Comparison of ENCODE assay signal across 9 cellular contexts in the genomic region with DNA sequence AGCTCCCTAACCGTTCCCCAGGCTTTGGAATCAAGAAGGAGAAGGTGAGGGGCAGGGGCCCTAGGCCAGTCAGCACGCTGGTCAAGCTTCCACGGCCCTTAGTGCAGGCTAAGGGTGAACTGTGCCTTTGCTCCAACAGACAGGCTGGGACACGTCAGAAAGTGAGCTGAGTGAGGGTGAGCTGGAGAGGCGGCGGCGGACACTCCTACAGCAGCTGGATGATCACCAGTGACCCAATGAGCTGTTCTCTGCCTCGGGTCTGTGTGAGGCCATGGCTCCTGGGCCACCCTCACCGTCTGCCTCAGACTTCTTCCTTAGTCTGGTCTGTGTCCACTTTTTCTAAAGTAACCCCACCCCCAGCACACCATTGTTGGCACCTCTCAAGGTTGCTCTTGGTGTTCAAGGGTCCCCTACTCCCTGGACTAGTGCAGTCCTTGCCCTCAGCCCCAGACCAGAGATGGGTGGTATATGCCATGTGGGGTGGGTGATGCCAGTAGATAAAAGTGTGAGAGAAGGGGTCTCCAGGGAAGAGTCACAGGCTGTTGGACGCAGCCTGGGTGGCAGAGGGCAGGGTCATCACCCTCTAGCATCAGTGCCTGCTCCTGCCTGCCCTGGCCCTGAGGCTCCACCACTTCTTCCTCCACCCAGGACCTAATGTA. TPM values are rescaled to one million over a fixed set of nuclear protein-coding genes. Genes with fewer than 3 reads are reported as not detected.
DNase-seq lines count a peak whose midpoint lies in the region; ATAC-seq and TF ChIP-seq lines count a peak whose summit lies in the region.
"Had no signal": no experiment of that assay in that cellular context is flagged by ENCODE, and none has a peak within 500 bp of the region (broad histone marks: within the 10 kb centered on the region; RNA-seq: fewer than 3 reads in every experiment).

No MANE protein-coding gene starts in this region.

- H2AFZ ChIP-seq in mammary epithelial cell (ENCODE audit: low read depth, low read length) = peak overlapping the region; percentile 58

- no peak overlapping the region for H3K9ac ChIP-seq in mammary epithelial cell (ENCODE audit: insufficient read depth, low read length)

- H4K20me1 ChIP-seq in mammary epithelial cell (ENCODE audit: insufficient read depth, low read length) = no peaks in the 10 kb centered on the region

- H3K4me1 Mint-ChIP-seq in mesothelial cell of epicardium = peaks cover 16% of the 10 kb centered on the region

- H3K27me3 ChIP-seq in mammary epithelial cell (ENCODE audit: insufficient read depth, low read length) = no peaks in the 10 kb centered on the region
- H3K27me3 ChIP-seq: BE2C had no signal

- CTCF ChIA-PET in mammary epithelial cell (lab: Charles Lee; ENCODE audit: low non-redundant PET) = interaction anchor here (0.5 to 0.9 kb wide), 5 partner anchors 19 to 347 kb away, joined by 3 to 7 read pairs (median 5); a partner anchor contains a TSS

- in situ Hi-C loops in mammary epithelial cell (cut with MboI; ENCODE audit: low sequenced_read_pairs in 2 of 2) = loop anchor here (5.0 kb wide), 1 partner anchor 63 kb away; a partner anchor contains a TSS

- WGBS in mammary epithelial cell (ENCODE audit: low coverage, missing lambda C conversion rate) = 15% methylated on average over 10 of the region's 10 CpGs

- peak overlapping the region; percentile 37 for H3K27ac Mint-ChIP-seq in mesothelial cell of epicardium

- ATAC-seq in Right ventricle myocardium inferior (peak; percentile 7), GM19328 (IDR thresholded peaks at IDR 0.05; ENCODE audit: unreplicated experiment) (no peak), HG03432 (IDR thresholded peaks at IDR 0.05; ENCODE audit: unreplicated experiment) (no peak)

- H3K4me2 ChIP-seq in mammary epithelial cell (ENCODE audit: insufficient read depth, low read depth, low read length) = peak overlapping the region; percentile 19

- BruUV-seq in mammary epithelial cell (replicated peaks; lab: Mats Ljungman, UMichigan) = TSS peak; percentile 61

- TF ChIP-seq CTCF in mammary epithelial cell (conservative IDR thresholded peaks at IDR 0.05 in 1 of 2, IDR thresholded peaks at IDR 0.05 in 1 of 2; ENCODE audit: extremely low read depth in 1 of 2, insufficient read depth in 1 of 2, low read depth in 1 of 2, low read length in 2 of 2) (no peak), mesothelial cell of epicardium (IDR thresholded peaks at IDR 0.05; ENCODE audit: unreplicated experiment) (no peak)

- H3K9me3 Mint-ChIP-seq in mesothelial cell of epicardium = no peaks in the 10 kb centered on the region

- no peak overlapping the region for H3K4me3 ChIP-seq in mammary epithelial cell (replicated peaks in 1 of 3; ENCODE audit: insufficient read depth in 1 of 3, low read depth in 2 of 3, low read length in 3 of 3)

- H3K27me3 Mint-ChIP-seq in mesothelial cell of epicardium (ENCODE audit: low read depth) = no peaks in the 10 kb centered on the region

- peaks cover 17% of the 10 kb centered on the region for H3K4me1 ChIP-seq in mammary epithelial cell (ENCODE audit: insufficient read depth, low read length)
- H3K4me1 ChIP-seq: BE2C had no signal

- H3K79me2 ChIP-seq in mammary epithelial cell (ENCODE audit: insufficient read depth, low read length) = no peaks in the 10 kb centered on the region

- no peaks in the 10 kb centered on the region for H3K9me3 ChIP-seq in mammary epithelial cell (replicated peaks; ENCODE audit: insufficient read depth, low read length)
- H3K9me3 ChIP-seq: BE2C had no signal

- DNase-seq in Right ventricle myocardium inferior (ENCODE audit: missing footprints) (no peak), cardiac septum (ENCODE audit: low spot score) (no peak), mammary epithelial cell (peak; percentile 79), mesothelial cell of epicardium (ENCODE audit: low spot score in 2 of 2, unreplicated experiment in 2 of 2) (no peak), NCI-H526 treated with DMSO at 0.1 percent for 48 hours (lab: John Stamatoyannopoulos, UW) (no peak), NCI-H1436 (lab: John Stamatoyannopoulos, UW) (no peak)

- no peak overlapping the region for H3K4me3 Mint-ChIP-seq in mesothelial cell of epicardium

- dilution Hi-C loops in mammary epithelial cell (cut with HindIII; ENCODE audit: low sequenced_read_pairs) = loop anchor here (5.0 to 10.0 kb wide), 4 partner anchors 33 to 161 kb away; a partner anchor contains a TSS

- intact Hi-C loops in Right ventricle myocardium inferior (cut with DNase I) = loop anchor here (1.0 kb wide), 1 partner anchor 63 kb away; a partner anchor contains a TSS
- intact Hi-C loops in cardiac septum (cut with DNase I) = loop anchor here (1.0 to 10.0 kb wide), 2 partner anchors 63 to 191 kb away; a partner anchor contains a TSS
- intact Hi-C loops in mammary epithelial cell (cut with micrococcal nuclease) = loop anchor here (1.0 kb wide), 3 partner anchors 63 to 195 kb away; a partner anchor contains a TSS

- H3K27ac ChIP-seq in mammary epithelial cell (ENCODE audit: insufficient read depth, low read depth, low read length) = peak overlapping the region; percentile 37

- H3K36me3 ChIP-seq in mammary epithelial cell (ENCODE audit: insufficient read depth, low read length) = peaks cover 3% of the 10 kb centered on the region
- H3K36me3 ChIP-seq: BE2C had no signal

- peaks cover 11% of the 10 kb centered on the region for H3K36me3 Mint-ChIP-seq in mesothelial cell of epicardium

RNA-seq across cellular contexts. Expression of a gene that starts 20.7 kb away (rescaled TPM):
- total RNA-seq in Right ventricle myocardium inferior (17.1 TPM), cardiac septum (30.1 TPM), mammary epithelial cell (10 to 100 TPM in 1 of 2 donors, 1 to 10 TPM in 1; 8.0 to 34.4 TPM), mesothelial cell of epicardium (56.7 to 62.0 TPM (median 56.9 TPM) in 3 replicates)
- 14.4 TPM for polyA plus RNA-seq in mammary epithelial cell
- polyA minus RNA-seq in mammary epithelial cell = 21.9 TPM

RNA-seq across cellular contexts. Expression of a gene that starts 38.7 kb away (rescaled TPM):
- 0.62 TPM for total RNA-seq in Right ventricle myocardium inferior
- 0.48 TPM for total RNA-seq in cardiac septum
- under 1 TPM; 0.33 to 0.35 TPM for total RNA-seq in mammary epithelial cell
- polyA plus RNA-seq in mammary epithelial cell = 0.19 TPM
- not detected for polyA minus RNA-seq in mammary epithelial cell
- total RNA-seq in mesothelial cell of epicardium = 0.29 to 0.50 TPM (median 0.40 TPM) in 3 replicates
